Comparison of ENCODE assay signal across 1 cellular context in genomic region chr17:21351366-21352065, GRCh38.
TF ChIP-seq lines count a peak whose summit lies in the region.

No MANE protein-coding gene starts in this region.

TF ChIP-seq in GM12891, 5 proteins besides CTCF, POLR2A, EP300 and RAD21 (continued from another document):
- TF ChIP-seq SPI1 (IDR thresholded peaks at IDR 0.05; ENCODE audit: low read depth, low read length), result no peak
